8 cellular contexts compared by ENCODE assay signal in the genomic region with DNA sequence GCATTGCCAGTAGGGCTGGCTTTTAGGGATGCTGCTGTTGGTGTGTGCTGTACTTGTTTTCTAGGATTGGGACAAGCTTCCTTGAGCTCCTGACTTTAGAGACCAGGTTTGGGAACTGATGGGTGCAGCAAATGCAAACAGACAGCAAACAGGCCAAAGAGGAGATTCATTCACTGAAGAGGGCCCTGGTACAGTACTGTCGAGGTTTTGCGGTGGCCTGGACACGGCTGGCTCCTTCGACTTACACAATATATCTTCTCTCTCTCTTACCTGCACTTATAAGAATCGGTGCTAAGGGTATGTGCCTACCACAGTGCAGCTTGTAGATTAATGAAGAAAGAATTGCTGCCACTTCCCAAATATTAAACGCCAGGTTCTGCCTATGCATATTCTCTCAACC. TPM values are rescaled to one million over a fixed set of nuclear protein-coding genes. Genes with fewer than 3 reads are reported as not detected.
DNase-seq lines count a peak whose midpoint lies in the region; ATAC-seq and TF ChIP-seq lines count a peak whose summit lies in the region.

No MANE protein-coding gene starts in this region.

- peak; percentile 5 for ATAC-seq in foreskin keratinocyte
- no peak for ATAC-seq in HG03097 (IDR thresholded peaks at IDR 0.05; ENCODE audit: low FRiP score, unreplicated experiment)

- no peaks in the 10 kb centered on the region for H3K36me3 ChIP-seq in sigmoid colon

- WGBS in sigmoid colon, 2 donors: 27 to 64% methylated on average over 6 of the region's 6 CpGs

- H3K9me3 ChIP-seq in sigmoid colon: no peaks in the 10 kb centered on the region

- intact Hi-C loops in sigmoid colon (cut with DNase I): loop anchor here (2.0 to 5.0 kb wide), 2 partner anchors 39 to 155 kb away; a partner anchor contains a TSS

- TF ChIP-seq CTCF in GM12875 (IDR thresholded peaks at IDR 0.05; ENCODE audit: borderline replicate concordance, insufficient read depth, low read depth, low read length): no peak
- TF ChIP-seq CTCF in WI38 (IDR thresholded peaks at IDR 0.05; ENCODE audit: low read depth, low read length): no peak
- no peak for TF ChIP-seq CTCF in foreskin keratinocyte (conservative IDR thresholded peaks at IDR 0.05)
- TF ChIP-seq CTCF in sigmoid colon (IDR thresholded peaks at IDR 0.05): no peak

- H3K4me1 ChIP-seq in foreskin keratinocyte (peaks cover 3% of the 10 kb centered on the region), sigmoid colon (peaks cover 0 to 17% (median 12%) of the 10 kb centered on the region in 4 donors)

- H3K4me3 ChIP-seq in GM12875 (ENCODE audit: low read depth, low read length) (peak overlapping the region; percentile 96), WI38 (ENCODE audit: low read depth, low read length) (peak overlapping the region; percentile 81), sigmoid colon (peak overlapping the region; percentile 58 to 76 (median 65))

- no peak for DNase-seq in foreskin keratinocyte
- no peak for DNase-seq in sigmoid colon
- no peak for DNase-seq in NAMALWA (ENCODE audit: low spot score)
- no peak for DNase-seq in cerebellar nuclear complex (lab: John Stamatoyannopoulos, UW)
- no peak for DNase-seq in medulla oblongata (ENCODE audit: extremely low spot score)

- TF ChIP-seq POLR2A in sigmoid colon (IDR thresholded peaks at IDR 0.05): no peak

- no peak for TF ChIP-seq EP300 in sigmoid colon (IDR thresholded peaks at IDR 0.05)

- H3K27me3 ChIP-seq in foreskin keratinocyte (no peaks in the 10 kb centered on the region), sigmoid colon (no peaks in the 10 kb centered on the region)

- H3K27ac ChIP-seq in foreskin keratinocyte: peak overlapping the region; percentile 60
- H3K27ac ChIP-seq in sigmoid colon: peak overlapping the region in 2 of 4 donors; percentile 75 to 78

RNA-seq across cellular contexts. Expression of a gene that starts 44.6 kb away (rescaled TPM):
- total RNA-seq in foreskin keratinocyte (141 and 174 TPM in 2 replicates), sigmoid colon (100 to 1,000 TPM in 1 of 4 donors, 10 to 100 TPM in 3; 88.6 to 101 (median 91.8) TPM)
- polyA plus RNA-seq in foreskin keratinocyte (124 and 152 TPM in 2 replicates), sigmoid colon (1,000 to 10,000 TPM in 1 of 3 donors, 100 to 1,000 TPM in 2; 260 to 1,099 (median 270) TPM)
